Comparison of ENCODE assay signal across 22 cellular contexts in the genomic region with DNA sequence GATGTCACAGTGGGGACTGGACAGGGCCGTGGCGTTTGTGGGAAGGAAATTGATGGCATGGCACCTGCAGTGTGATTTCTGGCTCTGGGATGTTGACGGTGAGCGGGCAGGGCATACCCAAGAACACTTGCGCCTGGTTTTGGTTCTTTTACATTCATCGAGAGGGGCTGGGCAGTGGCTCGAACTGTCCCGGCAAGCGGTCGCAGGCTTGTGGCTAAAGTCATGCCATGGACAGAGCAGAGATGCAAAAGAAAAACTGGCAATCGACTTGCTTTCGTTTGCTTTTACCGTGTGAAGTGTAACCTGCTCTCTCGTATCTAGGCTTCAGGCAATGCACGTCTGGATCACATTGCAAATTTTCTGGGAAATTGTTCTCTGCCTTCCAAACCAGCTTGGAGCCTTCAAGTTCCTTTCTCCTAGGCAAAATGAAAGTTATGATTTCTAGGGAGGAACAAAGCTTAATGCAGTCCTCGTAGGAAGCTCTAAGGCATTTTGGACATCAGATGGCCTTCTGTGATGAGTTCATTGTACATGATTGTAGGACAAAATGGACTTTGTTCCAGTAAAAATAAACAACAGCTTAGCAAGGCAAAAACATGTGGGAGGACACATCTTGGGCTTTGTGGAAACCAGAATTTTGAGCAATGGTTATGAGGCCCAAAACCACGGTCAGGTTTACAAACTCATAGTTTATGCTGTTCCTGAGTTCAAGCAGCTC. TPM values are rescaled to one million over a fixed set of nuclear protein-coding genes. Genes with fewer than 3 reads are reported as not detected.
DNase-seq lines count a peak whose midpoint lies in the region; ATAC-seq, FAIRE-seq and TF ChIP-seq lines count a peak whose summit lies in the region.
"Had no signal": no experiment of that assay in that cellular context is flagged by ENCODE, and none has a peak within 500 bp of the region (broad histone marks: within the 10 kb centered on the region; RNA-seq: fewer than 3 reads in every experiment).

No MANE protein-coding gene starts in this region.

- H3K4me1 ChIP-seq in GM12878 (ENCODE audit: control insufficient read depth, insufficient read depth, low read length): 0 out of 2 replicates have a peak, but pooled peaks cover 5% of the 10 kb centered on the region
- no peaks in the 10 kb centered on the region for H3K4me1 ChIP-seq in upper lobe of left lung
- no peaks in the 10 kb centered on the region for H3K4me1 ChIP-seq in psoas muscle
- H3K4me1 ChIP-seq: parathyroid adenoma had no signal

- SMC1A ChIA-PET in GM12878 (lab: Charles Lee; ENCODE audit: uncharacterized antibody, unreplicated experiment): interaction anchor here (1.5 kb wide), 2 partner anchors 8 to 19 kb away, joined by 3 to 4 read pairs; no protein-coding TSS in a partner anchor

- intact Hi-C loops in GM12878 (cut with micrococcal nuclease; ENCODE audit: unreplicated experiment): loop anchor here (2.0 kb wide), 1 partner anchor 121 kb away; no protein-coding TSS in a partner anchor
- intact Hi-C loops in psoas muscle (cut with DNase I): no loop called here
- intact Hi-C loops in dorsolateral prefrontal cortex (cut with DNase I): no loop called here

- DNase-seq in GM12878 (ENCODE audit: low read depth, low spot score) (no peak), foreskin fibroblast (peak in 1 of 2 donors; percentile 35), mesenteric fat pad (ENCODE audit: low spot score) (peak; percentile 20), upper lobe of left lung (peak; percentile 12 to 23), psoas muscle (no peak), dorsolateral prefrontal cortex (no peak)
- DNase-seq: activated CD8-positive, alpha-beta memory T cell treated with anti-CD3 and anti-CD28 coated beads, Interleukin-2, amount 50 U/mL, for 48 hours; activated naive CD8-positive, alpha-beta T cell treated with anti-CD3 and anti-CD28 coated beads for 36 hours; DMS79; effector CD8-positive, alpha-beta T cell; hippocampal formation; mammary epithelial cell; MV-4-11; NCI-H2171; NCI-H524 had no signal

- H3K36me3 ChIP-seq in GM12878 (ENCODE audit: control insufficient read depth in 2 of 2, insufficient read depth in 2 of 2, low read length in 1 of 2) (no peaks in the 10 kb centered on the region), upper lobe of left lung (peaks cover 0 to 69% (median 13%) of the 10 kb centered on the region in 4 donors), psoas muscle (ENCODE audit: insufficient read depth in 1 of 2, low read depth in 1 of 2) (peaks cover 0 to 12% of the 10 kb centered on the region in 2 donors)

- BruUV-seq in GM12878 (replicated peaks; lab: Mats Ljungman, UMichigan): no TSS peak

- no peak for FAIRE-seq in GM12878 (lab: Jason Lieb, UNC)
- FAIRE-seq: keratinocyte had no signal

- TF ChIP-seq POLR2A in GM12878 (IDR thresholded peaks at IDR 0.05; ENCODE audit: low read depth, low read length): no peak
- no peak for TF ChIP-seq POLR2A in upper lobe of left lung (IDR thresholded peaks at IDR 0.05)

- ATAC-seq in GM12878 (no peak), upper lobe of left lung (ENCODE audit: low FRiP score in 2 of 2) (no peak), psoas muscle (no peak), GM18517 (IDR thresholded peaks at IDR 0.05; ENCODE audit: unreplicated experiment) (no peak)
- ATAC-seq: WTC11 had no signal

- no peak for TF ChIP-seq CTCF in GM12878 (IDR thresholded peaks at IDR 0.05 in 2 of 3, conservative IDR thresholded peaks at IDR 0.05 in 1 of 3; ENCODE audit: control insufficient read depth in 2 of 3, extremely low read depth in 1 of 3, insufficient read depth in 1 of 3, low read depth in 3 of 3, low read length in 3 of 3)
- no peak for TF ChIP-seq CTCF in foreskin fibroblast (IDR thresholded peaks at IDR 0.05; ENCODE audit: low read depth, low read length)
- TF ChIP-seq CTCF in upper lobe of left lung (IDR thresholded peaks at IDR 0.05): no peak
- TF ChIP-seq CTCF in psoas muscle (IDR thresholded peaks at IDR 0.05): no peak
- TF ChIP-seq CTCF in dorsolateral prefrontal cortex (IDR thresholded peaks at IDR 0.05 in 54 of 56, conservative IDR thresholded peaks at IDR 0.05 in 2 of 56; ENCODE audit: low read depth in 1 of 56, partially characterized antibody in 56 of 56): no peak

- no peaks in the 10 kb centered on the region for H3K27me3 ChIP-seq in GM12878 (replicated peaks in 1 of 2; ENCODE audit: control insufficient read depth in 2 of 2, insufficient read depth in 2 of 2, low read length in 1 of 2)
- no peaks in the 10 kb centered on the region for H3K27me3 ChIP-seq in upper lobe of left lung
- no peaks in the 10 kb centered on the region for H3K27me3 ChIP-seq in psoas muscle (ENCODE audit: insufficient read depth in 3 of 3, low read length in 2 of 3)
- H3K27me3 ChIP-seq in dorsolateral prefrontal cortex: no peaks in the 10 kb centered on the region

- POLR2A ChIA-PET in GM12878 (lab: Charles Lee): no interaction called here

- CTCF ChIA-PET in GM12878 (lab: Yijun Ruan, JAX): interaction anchor here (0.6 to 0.7 kb wide), 2 partner anchors 12 to 82 kb away, joined by 3 read pairs; no protein-coding TSS in a partner anchor

- no peak overlapping the region for H3K4me2 ChIP-seq in GM12878 (ENCODE audit: control insufficient read depth, insufficient read depth)
- H3K4me2 ChIP-seq: KMS-11 had no signal

- RAD21 ChIA-PET in GM12878 (lab: Charles Lee; ENCODE audit: unreplicated experiment): interaction anchor here (1.1 to 1.2 kb wide), 2 partner anchors 30 to 81 kb away, joined by 3 read pairs; no protein-coding TSS in a partner anchor

- H2AFZ ChIP-seq in GM12878 (ENCODE audit: control insufficient read depth, low read depth, low read length): no peak overlapping the region
- H2AFZ ChIP-seq: parathyroid adenoma had no signal

- H3K27ac ChIP-seq in GM12878 (ENCODE audit: control insufficient read depth, insufficient read depth) (no peak overlapping the region), upper lobe of left lung (no peak overlapping the region), psoas muscle (no peak overlapping the region), dorsolateral prefrontal cortex (peak overlapping the region in 4 of 59 donors; percentile 7 to 57 (median 20))
- H3K27ac ChIP-seq: KMS-11, parathyroid adenoma, RWPE1 had no signal

- in situ Hi-C loops in GM12878 (cut with MboI): no loop called here

- TF ChIP-seq EP300 in GM12878 (IDR thresholded peaks at IDR 0.05; ENCODE audit: borderline replicate concordance in 1 of 2, control insufficient read depth in 1 of 2, low read depth in 2 of 2, low read length in 2 of 2): no peak
- TF ChIP-seq EP300 in upper lobe of left lung (IDR thresholded peaks at IDR 0.05): no peak

- no peak overlapping the region for H3K9ac ChIP-seq in GM12878 (ENCODE audit: control insufficient read depth, insufficient read depth, low read length)
- H3K9ac ChIP-seq: KMS-11, parathyroid adenoma had no signal

- H3K79me2 ChIP-seq in GM12878 (ENCODE audit: control insufficient read depth, insufficient read depth, low read length): no peaks in the 10 kb centered on the region
- H3K79me2 ChIP-seq: parathyroid adenoma had no signal

- H4K20me1 ChIP-seq in GM12878 (ENCODE audit: control insufficient read depth, insufficient read depth): no peaks in the 10 kb centered on the region

- H3K9me3 ChIP-seq in GM12878 (replicated peaks; ENCODE audit: control insufficient read depth, insufficient read depth, low read length): no peaks in the 10 kb centered on the region
- H3K9me3 ChIP-seq in upper lobe of left lung: no peaks in the 10 kb centered on the region
- no peaks in the 10 kb centered on the region for H3K9me3 ChIP-seq in psoas muscle

- no peak for TF ChIP-seq RAD21 in GM12878 (IDR thresholded peaks at IDR 0.05; ENCODE audit: insufficient read depth, low read depth, low read length)

- H3K4me3 ChIP-seq in GM12878 (no peak overlapping the region), foreskin fibroblast (ENCODE audit: low read depth in 1 of 2, low read length in 2 of 2) (peak overlapping the region; percentile 14), upper lobe of left lung (no peak overlapping the region), psoas muscle (no peak overlapping the region), dorsolateral prefrontal cortex (no peak overlapping the region)

- 77% methylated on average over 17 of the region's 17 CpGs for WGBS in GM12878 (ENCODE audit: insufficient coverage, insufficient replicate concordance, low lambda C conversion rate, missing lambda C conversion rate)
- WGBS in upper lobe of left lung, 2 donors: 79 to 86% methylated on average over 17 of the region's 17 CpGs
- WGBS in psoas muscle, 3 donors: 78 to 83% (median 83%) methylated on average over 17 of the region's 17 CpGs

TF ChIP-seq in GM12878, 131 proteins besides CTCF, POLR2A, EP300 and RAD21 (continues in another document):
- TF ChIP-seq TCF12 (IDR thresholded peaks at IDR 0.05; ENCODE audit: low read depth, low read length): no peak
- no peak for TF ChIP-seq NR2C2 (IDR thresholded peaks at IDR 0.05; ENCODE audit: borderline replicate concordance, control insufficient read depth, insufficient read length, low read depth)
- no peak for TF ChIP-seq ATF7 (IDR thresholded peaks at IDR 0.05; ENCODE audit: low read depth)

RNA-seq across cellular contexts. Expression of gene ADGRD1, which starts 18.3 kb away (rescaled TPM):
- total RNA-seq in GM12878 (2013; cell fraction: nucleolus; rRNA removed): 84.0 and 84.2 TPM in 2 replicates
- total RNA-seq in GM12878 (2014; rRNA removed) (2.0 and 2.1 TPM in 2 replicates), GM12878 (2014; rRNA removed; fragmentation: Illumina TruSeq; extraction: Trizol) (0.49 and 0.69 TPM in 2 replicates), GM12878 (2021) (0.82 and 1.3 TPM in 2 replicates), mesenteric fat pad (28.5 TPM), upper lobe of left lung (100 to 1,000 TPM in 2 of 6 donors, 10 to 100 TPM in 4; 84.2 to 124 (median 94.7) TPM), psoas muscle (10 to 100 TPM in 2 of 4 donors, 1 to 10 TPM in 2; 2.1 to 11.6 (median 9.4) TPM), dorsolateral prefrontal cortex (10 to 100 TPM in 41 of 120 experiments, 1 to 10 TPM in 79; 2.9 to 24.8 (median 8.8) TPM)
- 1.0 TPM for polyA plus RNA-seq in GM12878 (2011; ENCODE audit: low read depth)
- polyA plus RNA-seq in GM12878 (2011; rRNA removed) (9.0 and 12.7 TPM in 2 replicates), GM12878 (2014; fragmentation: Illumina TruSeq; extraction: Trizol) (0.11 and 0.21 TPM in 2 replicates), GM12878 (2014; fragmentation: Nextera tagmentation; extraction: Ambion mirVana) (under 1 TPM; 0.15 to 0.60 TPM), GM12878 (2014; rRNA removed) (1.2 and 1.7 TPM in 2 replicates), GM12878 (2016; fragmentation: Nextera tagmentation; extraction: Ambion mirVana) (1 to 10 TPM; 1.7 to 1.9 TPM), psoas muscle (1 to 10 TPM; 3.2 to 3.6 (median 3.3) TPM)
- 21.3 and 25.3 TPM in 2 replicates for polyA plus RNA-seq in GM12878 (2011; cell fraction: cytosol; rRNA removed)
- polyA plus RNA-seq in GM12878 (2011; cell fraction: nucleus; rRNA removed): 79.0 and 112 TPM in 2 replicates
- 1.4 and 4.0 TPM in 2 replicates for polyA plus RNA-seq in GM12878 (2012)
- polyA minus RNA-seq in GM12878 (2011; rRNA and poly(A)+ RNA removed): 17.3 and 27.0 TPM in 2 replicates
- polyA minus RNA-seq in GM12878 (2011; cell fraction: cytosol; rRNA and poly(A)+ RNA removed): 3.3 and 5.9 TPM in 2 replicates
- polyA minus RNA-seq in GM12878 (2011; cell fraction: nucleus; rRNA and poly(A)+ RNA removed): 23.6 and 24.4 TPM in 2 replicates
- total RNA-seq: HT1080, mammary epithelial cell had no signal
- polyA plus RNA-seq: keratinocyte, mammary epithelial cell had no signal

Comparison
In these comparisons a context has a peak if more than half of its experiments do, and no peak if none do; other contexts are left out.
1. DNase-seq: peak in mesenteric fat pad (single experiment) and upper lobe of left lung (2 of 2); none in GM12878 (single experiment), psoas muscle (0 of 2) and dorsolateral prefrontal cortex (0 of 10).
2. H3K4me3 ChIP-seq: peak in foreskin fibroblast (2 of 2); none in GM12878 (single experiment), upper lobe of left lung (0 of 4), psoas muscle (single experiment) and dorsolateral prefrontal cortex (0 of 59).